ENCODE assay signal across 8 cellular contexts in genomic region chr19:51702754-51703654, GRCh38. TPM values are rescaled to one million over a fixed set of nuclear protein-coding genes. Genes with fewer than 3 reads are reported as not detected.
DNase-seq lines count a peak whose midpoint lies in the region; ATAC-seq and TF ChIP-seq lines count a peak whose summit lies in the region.

No MANE protein-coding gene starts in this region.

- no peak for TF ChIP-seq CTCF in OCI-LY3 (IDR thresholded peaks at IDR 0.05; ENCODE audit: low read depth, low read length)
- TF ChIP-seq CTCF in endothelial cell (IDR thresholded peaks at IDR 0.05; ENCODE audit: unreplicated experiment) = no peak

- H3K36me3 ChIP-seq in BLaER1 = peaks cover 61% of the 10 kb centered on the region
- peaks cover 15% of the 10 kb centered on the region for H3K36me3 ChIP-seq in OCI-LY3 (replicated peaks; ENCODE audit: low read depth, low read length)
- peaks cover 0 to 9% (median 0%) of the 10 kb centered on the region in 3 experiments for H3K36me3 ChIP-seq in naive thymus-derived CD4-positive, alpha-beta T cell (ENCODE audit: control insufficient read depth in 2 of 3, insufficient read depth in 3 of 3, low read length in 3 of 3)

- peaks cover 14% of the 10 kb centered on the region for H3K4me1 Mint-ChIP-seq in endothelial cell (ENCODE audit: unreplicated experiment)
- H3K4me1 Mint-ChIP-seq in naive thymus-derived CD4-positive, alpha-beta T cell = peaks cover 29 to 46% (median 35%) of the 10 kb centered on the region in 7 donors

- H3K27ac ChIP-seq in BLaER1 = no peak overlapping the region
- H3K27ac ChIP-seq in OCI-LY3 (ENCODE audit: low read length) = no peak overlapping the region
- H3K27ac ChIP-seq in naive thymus-derived CD4-positive, alpha-beta T cell (ENCODE audit: low read depth, low read length) = peak overlapping the region; percentile 99

- POLR2A ChIA-PET in naive thymus-derived CD4-positive, alpha-beta T cell (lab: Charles Lee) = interaction anchor here (1.3 to 1.5 kb wide), 3 partner anchors 13 to 109 kb away, joined by 3 to 12 read pairs (median 5); no protein-coding TSS in a partner anchor

- H3K4me1 ChIP-seq in BLaER1 = peaks cover 31% of the 10 kb centered on the region
- peaks cover 8% of the 10 kb centered on the region; the same call in 1 of the 2 replicates for H3K4me1 ChIP-seq in OCI-LY3 (ENCODE audit: low read length)
- peaks cover 3 to 9% of the 10 kb centered on the region in 2 donors for H3K4me1 ChIP-seq in naive thymus-derived CD4-positive, alpha-beta T cell (ENCODE audit: control insufficient read depth in 2 of 2, insufficient read depth in 2 of 2, low read length in 2 of 2)

- peaks cover 49% of the 10 kb centered on the region for H3K36me3 Mint-ChIP-seq in endothelial cell (ENCODE audit: low read depth, unreplicated experiment)
- peaks cover 0 to 33% (median 17%) of the 10 kb centered on the region in 5 donors for H3K36me3 Mint-ChIP-seq in naive thymus-derived CD4-positive, alpha-beta T cell

- H3K79me2 ChIP-seq in OCI-LY3 (ENCODE audit: low read length) = peaks cover 13% of the 10 kb centered on the region

- intact Hi-C loops in naive thymus-derived CD4-positive, alpha-beta T cell (cut with micrococcal nuclease) = loop anchor here (1.0 to 10.0 kb wide), 7 partner anchors 13 to 1818 kb away; partner anchors contain the start of genes CLEC11A (in 1 of the 2) and PPP2R1A (in 1 of the 2)

- no peaks in the 10 kb centered on the region for H3K9me3 Mint-ChIP-seq in endothelial cell (ENCODE audit: unreplicated experiment)
- peaks cover 0 to 3% (median 0%) of the 10 kb centered on the region in 11 donors for H3K9me3 Mint-ChIP-seq in naive thymus-derived CD4-positive, alpha-beta T cell

- H2AFZ ChIP-seq in OCI-LY3 (ENCODE audit: low read depth, low read length) = peak overlapping the region; percentile 75

- CTCF ChIA-PET in naive thymus-derived CD4-positive, alpha-beta T cell (lab: Charles Lee) = interaction anchor here (0.6 to 2.4 kb wide), 3 partner anchors 9 to 226 kb away, joined by 3 to 10 read pairs (median 3); no protein-coding TSS in a partner anchor

- H3K4me2 ChIP-seq in BLaER1 = peak overlapping the region; percentile 90
- peak overlapping the region; percentile 67 for H3K4me2 ChIP-seq in OCI-LY3 (ENCODE audit: low read length)

- peak overlapping the region; percentile 63 for H3K27ac Mint-ChIP-seq in endothelial cell (ENCODE audit: unreplicated experiment)
- H3K27ac Mint-ChIP-seq in naive thymus-derived CD4-positive, alpha-beta T cell = peak overlapping the region; percentile 71 to 95 (median 91)

- H4K20me1 ChIP-seq in BLaER1 (peaks cover 21% of the 10 kb centered on the region), OCI-LY3 (ENCODE audit: insufficient read depth, low read length) (no peaks in the 10 kb centered on the region)

- H3K4me3 ChIP-seq in BLaER1 (peak overlapping the region; percentile 78), OCI-LY3 (ENCODE audit: low read length) (peak overlapping the region; percentile 87)
- H3K4me3 ChIP-seq in naive thymus-derived CD4-positive, alpha-beta T cell (ENCODE audit: low read length) = peak overlapping the region; percentile 98

- no peaks in the 10 kb centered on the region for H3K9me3 ChIP-seq in BLaER1
- H3K9me3 ChIP-seq in OCI-LY3 (ENCODE audit: insufficient read depth, low read length) = no peaks in the 10 kb centered on the region
- no peaks in the 10 kb centered on the region for H3K9me3 ChIP-seq in naive thymus-derived CD4-positive, alpha-beta T cell (ENCODE audit: control insufficient read depth in 2 of 3, low read length in 3 of 3)

- H3K27me3 ChIP-seq in BLaER1 (peaks cover 16% of the 10 kb centered on the region), OCI-LY3 (ENCODE audit: low read depth, low read length) (no peaks in the 10 kb centered on the region)
- no peaks in the 10 kb centered on the region for H3K27me3 ChIP-seq in naive thymus-derived CD4-positive, alpha-beta T cell (ENCODE audit: control insufficient read depth in 2 of 2, insufficient read depth in 2 of 2, low read length in 2 of 2)

- DNase-seq in endothelial cell (ENCODE audit: low spot score) (no peak), T1000 (lab: John Stamatoyannopoulos, UW) (no peak), NCI-H1694 (lab: John Stamatoyannopoulos, UW) (no peak), NCI-H2029 treated with DMSO at 0.1 percent for 48 hours (lab: John Stamatoyannopoulos, UW) (no peak)
- peak in 3 of 9 donors; percentile 12 to 23 (median 13) for DNase-seq in naive thymus-derived CD4-positive, alpha-beta T cell

- H3K9ac ChIP-seq in BLaER1 = no peak overlapping the region
- peak overlapping the region; percentile 92; the same call in 1 of the 2 replicates for H3K9ac ChIP-seq in OCI-LY3 (ENCODE audit: low read length)

- peak overlapping the region; percentile 88 for H3K4me3 Mint-ChIP-seq in endothelial cell (ENCODE audit: unreplicated experiment)
- H3K4me3 Mint-ChIP-seq in naive thymus-derived CD4-positive, alpha-beta T cell = peak overlapping the region; percentile 82 to 92 (median 90)

- H3K27me3 Mint-ChIP-seq in endothelial cell (ENCODE audit: unreplicated experiment) = peaks cover 15% of the 10 kb centered on the region
- peaks cover 0 to 7% (median 0%) of the 10 kb centered on the region in 5 donors for H3K27me3 Mint-ChIP-seq in naive thymus-derived CD4-positive, alpha-beta T cell

- no peak for ATAC-seq in naive thymus-derived CD4-positive, alpha-beta T cell
- no peak for ATAC-seq in GM19452 (IDR thresholded peaks at IDR 0.05; ENCODE audit: unreplicated experiment)

RNA-seq across cellular contexts. Expression of gene SPACA6, which starts 9.9 kb away (rescaled TPM):
- 12.9 TPM for total RNA-seq in endothelial cell (ENCODE audit: unreplicated experiment)
- 10 to 100 TPM in 1 of 5 experiments, 1 to 10 TPM in 4; 7.2 to 11.5 (median 8.0) TPM for total RNA-seq in naive thymus-derived CD4-positive, alpha-beta T cell
- 1 to 10 TPM; 2.0 to 4.9 TPM for polyA plus RNA-seq in naive thymus-derived CD4-positive, alpha-beta T cell

RNA-seq across cellular contexts. Expression of gene HAS1, which starts 20.8 kb away (rescaled TPM):
- not detected for total RNA-seq in endothelial cell (ENCODE audit: unreplicated experiment)
- total RNA-seq in naive thymus-derived CD4-positive, alpha-beta T cell = not detected
- polyA plus RNA-seq in naive thymus-derived CD4-positive, alpha-beta T cell = under 1 TPM; 0.11 to 0.90 TPM

RNA-seq across cellular contexts. Expression of gene FPR1, which starts 48.7 kb away (rescaled TPM):
- 0.67 TPM for total RNA-seq in endothelial cell (ENCODE audit: unreplicated experiment)
- total RNA-seq in naive thymus-derived CD4-positive, alpha-beta T cell = 10 to 100 TPM in 1 of 5 experiments, 1 to 10 TPM in 1, under 1 TPM in 2, not detected in 1; 0.38 to 68.2 (median 3.4) TPM
- polyA plus RNA-seq in naive thymus-derived CD4-positive, alpha-beta T cell = under 1 TPM; 0.24 to 0.30 TPM

RNA-seq across cellular contexts. Expression of gene SIGLEC14, which starts 56.4 kb away (rescaled TPM):
- total RNA-seq in endothelial cell (ENCODE audit: unreplicated experiment) = 0.21 TPM
- 10 to 100 TPM in 1 of 5 experiments, 1 to 10 TPM in 3, not detected in 1; 1.1 to 43.8 (median 1.8) TPM for total RNA-seq in naive thymus-derived CD4-positive, alpha-beta T cell
- polyA plus RNA-seq in naive thymus-derived CD4-positive, alpha-beta T cell = under 1 TPM in 1 of 2 donors, not detected in 1; 0.08 TPM

RNA-seq across cellular contexts. Expression of gene FPR2, which starts 58.0 kb away (rescaled TPM):
- 0.74 TPM for total RNA-seq in endothelial cell (ENCODE audit: unreplicated experiment)
- total RNA-seq in naive thymus-derived CD4-positive, alpha-beta T cell = 1 to 10 TPM in 1 of 5 experiments, under 1 TPM in 1, not detected in 3; 0.16 to 7.9 TPM
- polyA plus RNA-seq in naive thymus-derived CD4-positive, alpha-beta T cell = not detected
